ENCODE assay signal across 32 cellular contexts in the genomic region with DNA sequence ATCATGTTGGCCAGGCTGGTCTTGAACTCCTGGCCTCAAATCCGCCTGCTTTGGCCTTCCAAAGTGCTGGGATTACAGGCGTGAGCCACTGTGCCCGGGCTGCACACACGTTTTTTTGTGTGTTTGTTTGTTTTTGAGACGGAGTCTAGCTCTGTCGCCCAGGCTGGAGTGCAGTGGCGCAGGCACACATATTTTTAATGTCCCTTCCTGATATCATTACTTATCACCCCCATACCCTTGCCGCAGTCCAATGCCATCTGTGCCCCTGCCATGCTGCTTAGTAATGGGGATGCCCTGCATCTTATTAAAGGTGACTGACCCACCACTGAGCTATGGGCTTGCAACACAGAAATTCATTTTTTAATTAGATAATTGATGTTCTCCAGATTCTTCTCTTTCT.
DNase-seq lines count a peak whose midpoint lies in the region; ATAC-seq, FAIRE-seq and TF ChIP-seq lines count a peak whose summit lies in the region.
"Had no signal": no experiment of that assay in that cellular context is flagged by ENCODE, and none has a peak within 500 bp of the region (broad histone marks: within the 10 kb centered on the region; RNA-seq: fewer than 3 reads in every experiment).

No MANE protein-coding gene starts in this region.

- peak; percentile 95 for FAIRE-seq in A549 (lab: Jason Lieb, UNC)
- FAIRE-seq in urothelium cell line (lab: Jason Lieb, UNC): peak; percentile 52
- FAIRE-seq: A204.1, D721Med had no signal

- no peak overlapping the region for H3K4me2 ChIP-seq in A549
- H3K4me2 ChIP-seq: BLaER1; BLaER1 treated with 17β-estradiol and CSF1 and Interleukin-3, amounts not matched to agents 10 nM and 100 nM had no signal

- DNase-seq in A549 (ENCODE audit: low read depth in 1 of 2, low spot score in 1 of 2) (no peak), urothelium cell line (ENCODE audit: low spot score) (no peak), SW 1271 (lab: John Stamatoyannopoulos, UW) (no peak)
- no peak for DNase-seq in activated CD4-positive, alpha-beta T cell treated with anti-CD3 and anti-CD28 coated beads for 48 hours
- DNase-seq: 8988T; ACHN; AML-193; BE2C; C1 segment of cervical spinal cord; Caco-2; Calu3; CD4-positive, alpha-beta memory T cell; CD4-positive, alpha-beta T cell; CD4-positive, CD25-positive, alpha-beta regulatory T cell; CD8-positive, alpha-beta memory T cell; CD8-positive, alpha-beta T cell; COR-L47; DMS 273 treated with DMSO at 0.1 percent for 48 hours; DMS153; DMS53; DMS79; DMS79 treated with DMSO at 0.1 percent for 48 hours; DND-41; EL had no signal

- peaks cover 3% of the 10 kb centered on the region for H3K27me3 ChIP-seq in gastroesophageal sphincter
- H3K27me3 ChIP-seq: BLaER1; BLaER1 treated with 17β-estradiol and CSF1 and Interleukin-3, amounts not matched to agents 10 nM and 100 nM had no signal

- H3K27ac ChIP-seq in A549 (no peak overlapping the region), gastroesophageal sphincter (no peak overlapping the region)
- H3K27ac ChIP-seq: 22Rv1; BLaER1; BLaER1 treated with 17β-estradiol and CSF1 and Interleukin-3, amounts not matched to agents 10 nM and 100 nM; C4-2B had no signal

- POLR2A ChIA-PET in A549 (lab: Yijun Ruan, JAX): interaction anchor here (0.7 kb wide), 1 partner anchor 10 kb away, joined by 4 read pairs; no protein-coding TSS in a partner anchor

- H3K4me3 ChIP-seq in A549 (no peak overlapping the region), gastroesophageal sphincter (no peak overlapping the region)
- H3K4me3 ChIP-seq: BLaER1; BLaER1 treated with 17β-estradiol and CSF1 and Interleukin-3, amounts not matched to agents 10 nM and 100 nM had no signal

- 38% methylated on average over 8 of the region's 8 CpGs for WGBS in A549 (ENCODE audit: missing lambda C conversion rate)
- WGBS in gastroesophageal sphincter (ENCODE audit: low coverage in 1 of 2), 2 donors: 75 to 89% methylated on average over 8 of the region's 8 CpGs

- no peak for ATAC-seq in A549
- ATAC-seq in gastroesophageal sphincter: peak; percentile 25
- no peak for ATAC-seq in GM18873 (IDR thresholded peaks at IDR 0.05; ENCODE audit: low FRiP score, unreplicated experiment)
- ATAC-seq: CD8-positive, alpha-beta T cell had no signal

- H3K9me3 ChIP-seq in A549 (0 out of 3 replicates have a peak, but pooled peaks cover 3% of the 10 kb centered on the region), gastroesophageal sphincter (no peaks in the 10 kb centered on the region)
- H3K9me3 ChIP-seq: BE2C had no signal

- no peak for TF ChIP-seq RAD21 in A549 (conservative IDR thresholded peaks at IDR 0.05 in 1 of 2, IDR thresholded peaks at IDR 0.05 in 1 of 2)

- no peak for TF ChIP-seq CTCF in A549 (IDR thresholded peaks at IDR 0.05)
- no peak for TF ChIP-seq CTCF in gastroesophageal sphincter (IDR thresholded peaks at IDR 0.05)

- TF ChIP-seq EP300 in A549 (IDR thresholded peaks at IDR 0.05) (no peak), gastroesophageal sphincter (IDR thresholded peaks at IDR 0.05) (no peak)

- H3K36me3 ChIP-seq in gastroesophageal sphincter: no peaks in the 10 kb centered on the region
- H3K36me3 ChIP-seq: BE2C; BLaER1; BLaER1 treated with 17β-estradiol and CSF1 and Interleukin-3, amounts not matched to agents 10 nM and 100 nM had no signal

- no peaks in the 10 kb centered on the region for H3K4me1 ChIP-seq in A549
- H3K4me1 ChIP-seq in gastroesophageal sphincter: no peaks in the 10 kb centered on the region
- H3K4me1 ChIP-seq: BE2C; BLaER1; BLaER1 treated with 17β-estradiol and CSF1 and Interleukin-3, amounts not matched to agents 10 nM and 100 nM; Caco-2 had no signal

- TF ChIP-seq POLR2A in A549 (IDR thresholded peaks at IDR 0.05; ENCODE audit: low read length) (no peak), gastroesophageal sphincter (IDR thresholded peaks at IDR 0.05) (no peak)

- CTCF ChIA-PET in A549 (lab: Yijun Ruan, JAX): interaction anchor here (0.6 kb wide), 1 partner anchor 466 kb away, joined by 4 read pairs; no protein-coding TSS in a partner anchor

TF ChIP-seq in A549, 52 proteins besides CTCF, POLR2A, EP300 and RAD21:
- TF ChIP-seq HOXB5 (CRISPR knock-in tag; IDR thresholded peaks at IDR 0.05) (no peak), JUNB (IDR thresholded peaks at IDR 0.05) (no peak), MYC (IDR thresholded peaks at IDR 0.05; ENCODE audit: borderline replicate concordance, low read length) (no peak), CEBPB (IDR thresholded peaks at IDR 0.05) (no peak), PHF8 (IDR thresholded peaks at IDR 0.05; ENCODE audit: borderline replicate concordance, low read depth) (no peak), HOXA7 (CRISPR knock-in tag; IDR thresholded peaks at IDR 0.05) (no peak), CBX2 (IDR thresholded peaks at IDR 0.05; ENCODE audit: borderline replicate concordance, low read depth) (no peak), NFE2L2 (conservative IDR thresholded peaks at IDR 0.05; ENCODE audit: low read length) (no peak), FOSB (CRISPR knock-in tag; IDR thresholded peaks at IDR 0.05) (no peak), MAFK (IDR thresholded peaks at IDR 0.05; ENCODE audit: partially characterized antibody) (no peak), RNF2 (IDR thresholded peaks at IDR 0.05; ENCODE audit: borderline replicate concordance, low read depth) (no peak), TFCP2L1 (CRISPR knock-in tag; IDR thresholded peaks at IDR 0.05) (no peak), ZNF302 (CRISPR knock-in tag; IDR thresholded peaks at IDR 0.05) (no peak)
- TF ChIP-seq, protein P1, sequence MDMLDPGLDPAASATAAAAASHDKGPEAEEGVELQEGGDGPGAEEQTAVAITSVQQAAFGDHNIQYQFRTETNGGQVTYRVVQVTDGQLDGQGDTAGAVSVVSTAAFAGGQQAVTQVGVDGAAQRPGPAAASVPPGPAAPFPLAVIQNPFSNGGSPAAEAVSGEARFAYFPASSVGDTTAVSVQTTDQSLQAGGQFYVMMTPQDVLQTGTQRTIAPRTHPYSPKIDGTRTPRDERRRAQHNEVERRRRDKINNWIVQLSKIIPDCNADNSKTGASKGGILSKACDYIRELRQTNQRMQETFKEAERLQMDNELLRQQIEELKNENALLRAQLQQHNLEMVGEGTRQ (IDR thresholded peaks at IDR 0.05): no peak
- TF ChIP-seq, protein P2, sequence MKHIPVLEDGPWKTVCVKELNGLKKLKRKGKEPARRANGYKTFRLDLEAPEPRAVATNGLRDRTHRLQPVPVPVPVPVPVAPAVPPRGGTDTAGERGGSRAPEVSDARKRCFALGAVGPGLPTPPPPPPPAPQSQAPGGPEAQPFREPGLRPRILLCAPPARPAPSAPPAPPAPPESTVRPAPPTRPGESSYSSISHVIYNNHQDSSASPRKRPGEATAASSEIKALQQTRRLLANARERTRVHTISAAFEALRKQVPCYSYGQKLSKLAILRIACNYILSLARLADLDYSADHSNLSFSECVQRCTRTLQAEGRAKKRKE (CRISPR knock-in tag; IDR thresholded peaks at IDR 0.05; ENCODE audit: low read depth): no peak
- TF ChIP-seq, protein P3, sequence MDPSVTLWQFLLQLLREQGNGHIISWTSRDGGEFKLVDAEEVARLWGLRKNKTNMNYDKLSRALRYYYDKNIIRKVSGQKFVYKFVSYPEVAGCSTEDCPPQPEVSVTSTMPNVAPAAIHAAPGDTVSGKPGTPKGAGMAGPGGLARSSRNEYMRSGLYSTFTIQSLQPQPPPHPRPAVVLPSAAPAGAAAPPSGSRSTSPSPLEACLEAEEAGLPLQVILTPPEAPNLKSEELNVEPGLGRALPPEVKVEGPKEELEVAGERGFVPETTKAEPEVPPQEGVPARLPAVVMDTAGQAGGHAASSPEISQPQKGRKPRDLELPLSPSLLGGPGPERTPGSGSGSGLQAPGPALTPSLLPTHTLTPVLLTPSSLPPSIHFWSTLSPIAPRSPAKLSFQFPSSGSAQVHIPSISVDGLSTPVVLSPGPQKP (IDR thresholded peaks at IDR 0.05; ENCODE audit: low read depth, low read length): no peak
- TF ChIP-seq, protein P4, sequence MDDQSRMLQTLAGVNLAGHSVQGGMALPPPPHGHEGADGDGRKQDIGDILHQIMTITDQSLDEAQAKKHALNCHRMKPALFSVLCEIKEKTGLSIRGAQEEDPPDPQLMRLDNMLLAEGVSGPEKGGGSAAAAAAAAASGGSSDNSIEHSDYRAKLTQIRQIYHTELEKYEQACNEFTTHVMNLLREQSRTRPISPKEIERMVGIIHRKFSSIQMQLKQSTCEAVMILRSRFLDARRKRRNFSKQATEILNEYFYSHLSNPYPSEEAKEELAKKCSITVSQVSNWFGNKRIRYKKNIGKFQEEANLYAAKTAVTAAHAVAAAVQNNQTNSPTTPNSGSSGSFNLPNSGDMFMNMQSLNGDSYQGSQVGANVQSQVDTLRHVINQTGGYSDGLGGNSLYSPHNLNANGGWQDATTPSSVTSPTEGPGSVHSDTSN (IDR thresholded peaks at IDR 0.05): no peak
TF ChIP-seq in A549: peak in this region for 0.
